9 cellular contexts compared by ENCODE assay signal in the genomic region with DNA sequence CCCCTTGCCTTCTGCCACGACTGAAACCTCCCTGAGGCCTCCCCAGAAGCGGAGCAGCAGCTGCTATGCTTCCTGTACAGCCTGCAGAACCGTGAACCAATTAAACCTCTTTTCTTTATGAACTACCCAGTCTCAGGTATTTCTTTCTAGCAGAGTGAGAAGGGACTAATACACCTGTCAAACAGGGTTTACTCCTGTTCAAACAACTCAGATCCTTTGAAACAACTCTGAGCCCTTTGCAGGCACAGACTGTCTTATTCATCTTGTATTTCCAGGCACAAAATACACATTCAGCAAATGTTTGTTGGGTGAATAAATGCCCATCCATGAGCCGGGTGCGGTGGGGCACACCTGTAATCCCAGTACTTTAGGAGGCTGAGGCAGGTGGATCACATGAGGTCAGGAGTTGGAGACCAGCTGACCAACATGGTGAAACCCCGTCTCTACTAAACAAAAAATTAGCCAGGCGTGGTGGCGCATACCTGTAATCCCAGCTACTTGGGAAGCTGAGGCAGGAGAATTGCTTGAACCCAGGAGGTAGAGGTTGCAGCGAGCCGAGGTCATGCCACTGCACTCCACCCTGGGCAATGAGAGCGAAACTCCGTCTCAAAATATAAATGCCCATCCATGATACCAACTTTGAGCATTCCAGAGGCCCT. TPM values are rescaled to one million over a fixed set of nuclear protein-coding genes. Genes with fewer than 3 reads are reported as not detected.
DNase-seq lines count a peak whose midpoint lies in the region; ATAC-seq, FAIRE-seq and TF ChIP-seq lines count a peak whose summit lies in the region.
"Not testable (repeated sequence)": the region's sequence is repeated elsewhere in the genome, so short reads cannot be mapped to it uniquely, and the experiment has no call there.
"Had no signal": no experiment of that assay in that cellular context is flagged by ENCODE, and none has a peak within 500 bp of the region (broad histone marks: within the 10 kb centered on the region; RNA-seq: fewer than 3 reads in every experiment).

No MANE protein-coding gene starts in this region.

- H3K27me3 Mint-ChIP-seq in Caco-2 (ENCODE audit: insufficient read depth, unreplicated experiment); activated B cell treated with CpG ODN at 0.5 μM for 24 hours; activated T-helper 17 cell treated with anti-CD3 and anti-CD28 coated beads, Interleukin-2, amount 50 U/mL, for 72 hours; activated naive CD8-positive, alpha-beta T cell treated with anti-CD3 and anti-CD28 coated beads, Interleukin-2, amount 50 U/mL, for 24 hours; type B pancreatic cell: not testable (repeated sequence)

- H3K27ac Mint-ChIP-seq in Caco-2 (ENCODE audit: unreplicated experiment) (peak overlapping the region; percentile 55), activated B cell treated with CpG ODN at 0.5 μM for 24 hours (peak overlapping the region; percentile 24), type B pancreatic cell (peak overlapping the region; percentile 86)
- H3K27ac Mint-ChIP-seq in activated T-helper 17 cell treated with anti-CD3 and anti-CD28 coated beads, Interleukin-2, amount 50 U/mL, for 72 hours, result peak overlapping the region; percentile 95
- H3K27ac Mint-ChIP-seq in activated naive CD8-positive, alpha-beta T cell treated with anti-CD3 and anti-CD28 coated beads, Interleukin-2, amount 50 U/mL, for 24 hours, result peak overlapping the region; percentile 71

- H3K14ac ChIP-seq in IMR-90 (replicated peaks; ENCODE audit: low read depth, low read length), result peak overlapping the region; percentile 19

- peak overlapping the region; percentile 81 for H2BK5ac ChIP-seq in IMR-90 (ENCODE audit: low read depth, low read length, poor library complexity, severe bottlenecking)

- H4K91ac ChIP-seq in IMR-90 (ENCODE audit: insufficient read depth, low read depth, low read length), result peak overlapping the region; percentile 54

- H2BK20ac ChIP-seq in IMR-90 (ENCODE audit: low read depth, low read length), result peak overlapping the region; percentile 92

- BruUV-seq in Caco-2 (replicated peaks; lab: Mats Ljungman, UMichigan); IMR-90 (replicated peaks; lab: Mats Ljungman, UMichigan): not testable (repeated sequence)

- not testable (repeated sequence) for H3K9ac ChIP-seq in IMR-90 (ENCODE audit: low read depth, low read length)
- H3K9ac ChIP-seq in keratinocyte (ENCODE audit: control insufficient read depth, extremely low read depth, insufficient read depth, low read length), result peak overlapping the region; percentile 74

- CTCF ChIA-PET in Caco-2 (lab: Charles Lee); IMR-90 (lab: Yijun Ruan, JAX); activated B cell treated with CpG ODN at 0.5 μM for 24 hours (lab: Charles Lee): not testable (repeated sequence)

- peak overlapping the region in 1 of 2 experiments; percentile 88; a peak in 2 of 4 replicates for H4K8ac ChIP-seq in IMR-90 (ENCODE audit: low read depth in 2 of 2, low read length in 2 of 2)

- intact Hi-C loops in Caco-2 (cut with micrococcal nuclease; ENCODE audit: unreplicated experiment); IMR-90 (cut with micrococcal nuclease): not testable (repeated sequence)
- intact Hi-C loops in activated B cell treated with CpG ODN at 0.5 μM for 24 hours (cut with micrococcal nuclease), result loop anchor here (10.0 kb wide), 1 partner anchor 612 kb away; a partner anchor contains a TSS

- H3K27ac ChIP-seq in IMR-90 (ENCODE audit: insufficient read depth, low read length), result peak overlapping the region; percentile 10; the same call in 1 of the 2 replicates
- peak overlapping the region; percentile 95 for H3K27ac ChIP-seq in keratinocyte (ENCODE audit: control insufficient read depth, insufficient read depth, low read length)

- not testable (repeated sequence) for H2AK9ac ChIP-seq in IMR-90 (replicated peaks; ENCODE audit: low read depth, low read length, poor library complexity)

- in situ Hi-C loops in IMR-90 (cut with MboI; ENCODE audit: low sequenced_read_pairs), result loop anchor here (10.0 kb wide), 1 partner anchor 582 kb away; no protein-coding TSS in a partner anchor

- H3K79me1 ChIP-seq in IMR-90 (ENCODE audit: low read depth in 1 of 2, low read length in 2 of 2), result not testable (repeated sequence)

- H2AFZ ChIP-seq in IMR-90 (replicated peaks; ENCODE audit: low read length, poor library complexity), result peak overlapping the region; percentile 52
- peak overlapping the region; percentile 68 for H2AFZ ChIP-seq in keratinocyte (ENCODE audit: control insufficient read depth, low read length)

- not testable (repeated sequence) for H3K4me1 ChIP-seq in Caco-2
- peaks cover 19% of the 10 kb centered on the region for H3K4me1 ChIP-seq in IMR-90 (ENCODE audit: control insufficient read depth, insufficient read depth, low read length)
- H3K4me1 ChIP-seq in keratinocyte (ENCODE audit: control insufficient read depth, extremely low read depth, insufficient read depth, low read length), result peaks cover 51% of the 10 kb centered on the region

- H3K36me3 Mint-ChIP-seq in Caco-2 (ENCODE audit: insufficient read depth, unreplicated experiment) (peaks cover 12% of the 10 kb centered on the region), activated B cell treated with CpG ODN at 0.5 μM for 24 hours (ENCODE audit: low read depth) (peaks cover 46% of the 10 kb centered on the region)
- peaks cover 35% of the 10 kb centered on the region for H3K36me3 Mint-ChIP-seq in activated T-helper 17 cell treated with anti-CD3 and anti-CD28 coated beads, Interleukin-2, amount 50 U/mL, for 72 hours (ENCODE audit: low read depth)
- H3K36me3 Mint-ChIP-seq in activated naive CD8-positive, alpha-beta T cell treated with anti-CD3 and anti-CD28 coated beads, Interleukin-2, amount 50 U/mL, for 24 hours (ENCODE audit: low read depth), result peaks cover 12% of the 10 kb centered on the region
- H3K36me3 Mint-ChIP-seq in type B pancreatic cell, result not testable (repeated sequence)

- TF ChIP-seq CTCF in Caco-2 (IDR thresholded peaks at IDR 0.05; ENCODE audit: insufficient read depth in 1 of 2, low read depth in 1 of 2, low read length in 1 of 2, severe bottlenecking in 1 of 2, unreplicated experiment in 1 of 2); IMR-90 (conservative IDR thresholded peaks at IDR 0.05; ENCODE audit: low read depth, low read length); activated B cell treated with CpG ODN at 0.5 μM for 24 hours (IDR thresholded peaks at IDR 0.05); epithelial cell of esophagus (IDR thresholded peaks at IDR 0.05; ENCODE audit: insufficient read depth, low read depth, low read length, missing control alignments); keratinocyte (optimal IDR thresholded peaks at IDR 0.05 in 1 of 3, IDR thresholded peaks at IDR 0.05 in 1 of 3, conservative IDR thresholded peaks at IDR 0.05 in 1 of 3; ENCODE audit: extremely low read depth in 1 of 3, insufficient read depth in 2 of 3, low read length in 3 of 3); type B pancreatic cell (conservative IDR thresholded peaks at IDR 0.05): not testable (repeated sequence)

- not testable (repeated sequence) for TF ChIP-seq POLR2A in IMR-90 (IDR thresholded peaks at IDR 0.05; ENCODE audit: low read depth, low read length)

- 100% methylated on average over 1 of the region's 12 CpGs; no CpG with 5 or more reads in 1 of the 2 experiments for WGBS in IMR-90 (ENCODE audit: extremely low coverage in 2 of 2, insufficient read length in 1 of 2), 2 experiments

- not testable (repeated sequence) for DNase-seq in Caco-2; IMR-90; activated B cell treated with CpG ODN at 0.5 μM for 24 hours; activated naive CD8-positive, alpha-beta T cell treated with anti-CD3 and anti-CD28 coated beads, Interleukin-2, amount 50 U/mL, for 24 hours; keratinocyte (ENCODE audit: low read depth, low spot score); type B pancreatic cell (ENCODE audit: extremely low spot score, unreplicated experiment)
- DNase-seq in epithelial cell of esophagus (ENCODE audit: low read depth), result peak; percentile 61

- 0 out of 2 replicates have a peak overlapping the region, but pooled peaks have one; percentile 10 for H3K56ac ChIP-seq in IMR-90 (ENCODE audit: extremely low read depth, insufficient read depth, low read length)

- H4K20me1 ChIP-seq in IMR-90 (ENCODE audit: insufficient read depth, low read length); keratinocyte (ENCODE audit: control insufficient read depth, extremely low read depth, insufficient read depth, low read length): not testable (repeated sequence)

- not testable (repeated sequence) for FAIRE-seq in keratinocyte (lab: Jason Lieb, UNC)

- peak overlapping the region; percentile 85 for H2BK120ac ChIP-seq in IMR-90 (ENCODE audit: low read depth, low read length)

- H3K23ac ChIP-seq in IMR-90 (ENCODE audit: low read depth, low read length), result peak overlapping the region; percentile 50; the same call in 1 of the 2 replicates

- not testable (repeated sequence) for ATAC-seq in IMR-90 (ENCODE audit: low read depth); activated B cell treated with CpG ODN at 0.5 μM for 24 hours (ENCODE audit: low read depth); activated T-helper 17 cell treated with anti-CD3 and anti-CD28 coated beads, Interleukin-2, amount 50 U/mL, for 72 hours (replicated peaks); activated naive CD8-positive, alpha-beta T cell treated with anti-CD3 and anti-CD28 coated beads, Interleukin-2, amount 50 U/mL, for 24 hours

- not testable (repeated sequence) for H3K4me1 Mint-ChIP-seq in Caco-2 (ENCODE audit: low read depth, unreplicated experiment); activated B cell treated with CpG ODN at 0.5 μM for 24 hours; activated naive CD8-positive, alpha-beta T cell treated with anti-CD3 and anti-CD28 coated beads, Interleukin-2, amount 50 U/mL, for 24 hours; type B pancreatic cell (ENCODE audit: unreplicated experiment)
- peaks cover 15% of the 10 kb centered on the region for H3K4me1 Mint-ChIP-seq in activated T-helper 17 cell treated with anti-CD3 and anti-CD28 coated beads, Interleukin-2, amount 50 U/mL, for 72 hours

- not testable (repeated sequence) for H3K9me3 Mint-ChIP-seq in Caco-2 (ENCODE audit: unreplicated experiment); activated B cell treated with CpG ODN at 0.5 μM for 24 hours; activated T-helper 17 cell treated with anti-CD3 and anti-CD28 coated beads, Interleukin-2, amount 50 U/mL, for 72 hours; activated naive CD8-positive, alpha-beta T cell treated with anti-CD3 and anti-CD28 coated beads, Interleukin-2, amount 50 U/mL, for 24 hours; type B pancreatic cell

- peak overlapping the region; percentile 92 for H3K4ac ChIP-seq in IMR-90 (ENCODE audit: low read depth, low read length)

- peak overlapping the region; percentile 67 for H2BK15ac ChIP-seq in IMR-90 (ENCODE audit: low read depth, low read length)

- not testable (repeated sequence) for H3K27me3 ChIP-seq in Caco-2 (replicated peaks; ENCODE audit: control insufficient read depth, insufficient read depth, low read length); IMR-90 (ENCODE audit: control insufficient read depth, insufficient read depth, low read length); keratinocyte (ENCODE audit: control insufficient read depth, extremely low read depth, insufficient read depth, low read length)

- dilution Hi-C loops in IMR-90 (cut with HindIII; ENCODE audit: low sequenced_read_pairs, unreplicated experiment); keratinocyte (cut with MboI; ENCODE audit: extremely low pct_ligation_motif_present, low sequenced_read_pairs): not testable (repeated sequence)

- not testable (repeated sequence) for H3K4me3 Mint-ChIP-seq in Caco-2 (ENCODE audit: unreplicated experiment); activated B cell treated with CpG ODN at 0.5 μM for 24 hours; activated naive CD8-positive, alpha-beta T cell treated with anti-CD3 and anti-CD28 coated beads, Interleukin-2, amount 50 U/mL, for 24 hours
- peak overlapping the region; percentile 69 for H3K4me3 Mint-ChIP-seq in activated T-helper 17 cell treated with anti-CD3 and anti-CD28 coated beads, Interleukin-2, amount 50 U/mL, for 72 hours
- peak overlapping the region; percentile 34 for H3K4me3 Mint-ChIP-seq in type B pancreatic cell

- H3K79me2 ChIP-seq in keratinocyte (ENCODE audit: control insufficient read depth, insufficient read depth, low read length), result not testable (repeated sequence)

- not testable (repeated sequence) for H3K18ac ChIP-seq in IMR-90 (ENCODE audit: low read depth, low read length)

- H3K4me3 ChIP-seq in Caco-2 (ENCODE audit: low read depth, low read length); IMR-90 (ENCODE audit: insufficient read depth, low read depth, low read length); epithelial cell of esophagus (ENCODE audit: low read length): not testable (repeated sequence)
- H3K4me3 ChIP-seq in keratinocyte (ENCODE audit: control insufficient read depth in 2 of 3, extremely low read depth in 1 of 3, insufficient read depth in 2 of 3, low read depth in 1 of 3, low read length in 3 of 3), result peak overlapping the region in 2 of 3 experiments; percentile 13 to 14

- H4K5ac ChIP-seq in IMR-90 (ENCODE audit: low read depth, low read length), result not testable (repeated sequence)

- peak overlapping the region; percentile 90 for H2AK5ac ChIP-seq in IMR-90 (ENCODE audit: low read depth, low read length)

- TF ChIP-seq RAD21 in IMR-90 (IDR thresholded peaks at IDR 0.05; ENCODE audit: low read length), result not testable (repeated sequence)

- not testable (repeated sequence) for H3K4me2 ChIP-seq in IMR-90 (ENCODE audit: low read depth, low read length)
- peak overlapping the region; percentile 68 for H3K4me2 ChIP-seq in keratinocyte (ENCODE audit: control insufficient read depth, extremely low read depth, insufficient read depth, low read depth, low read length)

- not testable (repeated sequence) for H3K36me3 ChIP-seq in Caco-2 (ENCODE audit: control insufficient read depth, insufficient read depth, low read length)
- H3K36me3 ChIP-seq in IMR-90 (ENCODE audit: control insufficient read depth, insufficient read depth, low read length), result peaks cover 32% of the 10 kb centered on the region
- H3K36me3 ChIP-seq in keratinocyte (ENCODE audit: control insufficient read depth in 2 of 2, extremely low read depth in 1 of 2, insufficient read depth in 2 of 2, low read length in 2 of 2), result peaks cover 20 to 22% of the 10 kb centered on the region in 2 experiments

- H3K9me3 ChIP-seq in Caco-2; IMR-90 (ENCODE audit: control insufficient read depth, insufficient read depth, low read length); keratinocyte (ENCODE audit: control insufficient read depth, low read depth, low read length): not testable (repeated sequence)

- POLR2A ChIA-PET in Caco-2 (lab: Charles Lee); IMR-90 (lab: Charles Lee; ENCODE audit: unreplicated experiment); activated B cell treated with CpG ODN at 0.5 μM for 24 hours (lab: Charles Lee): not testable (repeated sequence)

- H3K9me1 ChIP-seq in IMR-90 (ENCODE audit: insufficient read depth, low read length), result peaks cover 17% of the 10 kb centered on the region
- not testable (repeated sequence) for H3K9me1 ChIP-seq in keratinocyte (ENCODE audit: control insufficient read depth, extremely low read depth, insufficient read depth, low read length)

RNA-seq across cellular contexts. Expression of a gene that starts 10.8 kb away (rescaled TPM):
- total RNA-seq in Caco-2 (2022) (47.5 and 55.0 TPM in 2 replicates), IMR-90 (2012; rRNA removed) (10.2 and 28.9 TPM in 2 replicates), activated B cell treated with CpG ODN at 0.5 μM for 24 hours (0.18 and 0.71 TPM in 2 replicates), type B pancreatic cell (ENCODE audit: low replicate concordance) (28.9 and 43.0 TPM in 2 replicates)
- polyA plus RNA-seq in IMR-90 (2012; rRNA removed) (44.4 and 46.8 TPM in 2 replicates), keratinocyte (17.3 to 49.8 TPM (median 46.0 TPM) in 3 replicates)
- polyA plus RNA-seq in IMR-90 (2012; cell fraction: cytosol; rRNA removed), result 21.6 and 22.6 TPM in 2 replicates
- polyA plus RNA-seq in IMR-90 (2012; cell fraction: nucleus; rRNA removed; ENCODE audit: low replicate concordance), result 5.2 and 13.1 TPM in 2 replicates
- under 1 TPM; 0.30 to 0.53 TPM for total RNA-seq in activated T-helper 17 cell treated with anti-CD3 and anti-CD28 coated beads, Interleukin-2, amount 50 U/mL, for 72 hours
- 106 TPM for polyA plus RNA-seq in keratinocyte (2011; ENCODE audit: low read depth)
- 43.1 and 64.9 TPM in 2 replicates for polyA plus RNA-seq in keratinocyte (2011; cell fraction: cytosol; rRNA removed)
- polyA plus RNA-seq in keratinocyte (2011; cell fraction: nucleus; rRNA removed), result 12.8 and 20.0 TPM in 2 replicates
- 78.2 and 78.6 TPM in 2 replicates for polyA plus RNA-seq in keratinocyte (2012; ENCODE audit: low replicate concordance)
- 3.5 to 36.2 TPM (median 12.1 TPM) in 3 replicates for polyA minus RNA-seq in keratinocyte
- 31.1 TPM for polyA minus RNA-seq in keratinocyte (2011; cell fraction: cytosol; rRNA and poly(A)+ RNA removed)
- 2.8 and 6.6 TPM in 2 replicates for polyA minus RNA-seq in keratinocyte (2011; cell fraction: nucleus; rRNA and poly(A)+ RNA removed)

RNA-seq across cellular contexts. Expression of a gene that starts 11.1 kb away (rescaled TPM):
- total RNA-seq in Caco-2 (2022), result 18.3 and 18.7 TPM in 2 replicates
- total RNA-seq in IMR-90 (2012; rRNA removed), result 19.7 and 21.1 TPM in 2 replicates
- polyA plus RNA-seq in IMR-90 (2012; rRNA removed), result 20.6 and 20.7 TPM in 2 replicates
- polyA plus RNA-seq in IMR-90 (2012; cell fraction: cytosol; rRNA removed), result 18.3 and 21.6 TPM in 2 replicates
- polyA plus RNA-seq in IMR-90 (2012; cell fraction: nucleus; rRNA removed; ENCODE audit: low replicate concordance), result 8.3 and 10.7 TPM in 2 replicates
- total RNA-seq in activated B cell treated with CpG ODN at 0.5 μM for 24 hours, result 21.7 TPM in 2 replicates
- total RNA-seq in activated T-helper 17 cell treated with anti-CD3 and anti-CD28 coated beads, Interleukin-2, amount 50 U/mL, for 72 hours, result 10 to 100 TPM; 11.6 to 16.3 TPM
- polyA plus RNA-seq in keratinocyte, result 28.2 to 41.8 TPM (median 40.4 TPM) in 3 replicates
- 8.4 TPM for polyA plus RNA-seq in keratinocyte (2011; ENCODE audit: low read depth)
- polyA plus RNA-seq in keratinocyte (2011; cell fraction: cytosol; rRNA removed), result 18.9 and 20.8 TPM in 2 replicates
- polyA plus RNA-seq in keratinocyte (2011; cell fraction: nucleus; rRNA removed), result 56.1 and 60.2 TPM in 2 replicates
- polyA plus RNA-seq in keratinocyte (2012; ENCODE audit: low replicate concordance), result 33.5 and 38.1 TPM in 2 replicates
- polyA minus RNA-seq in keratinocyte, result 30.2 to 60.4 TPM (median 43.3 TPM) in 3 replicates
- 39.5 TPM for polyA minus RNA-seq in keratinocyte (2011; cell fraction: cytosol; rRNA and poly(A)+ RNA removed)
- polyA minus RNA-seq in keratinocyte (2011; cell fraction: nucleus; rRNA and poly(A)+ RNA removed), result 44.6 and 48.6 TPM in 2 replicates
- 31.1 and 38.4 TPM in 2 replicates for total RNA-seq in type B pancreatic cell (ENCODE audit: low replicate concordance)

RNA-seq across cellular contexts. Expression of a gene that starts 55.5 kb away (rescaled TPM):
- 3.6 and 4.4 TPM in 2 replicates for total RNA-seq in Caco-2 (2022)
- total RNA-seq in IMR-90 (2012; rRNA removed), result not detected in 2 replicates
- polyA plus RNA-seq in IMR-90 (2012; rRNA removed), result 0.05 and 0.09 TPM in 2 replicates
- polyA plus RNA-seq in IMR-90 (2012; cell fraction: cytosol; rRNA removed), result 0.06 and 0.11 TPM in 2 replicates
- polyA plus RNA-seq in IMR-90 (2012; cell fraction: nucleus; rRNA removed; ENCODE audit: low replicate concordance), result 0.02 and 0.08 TPM in 2 replicates
- total RNA-seq in activated B cell treated with CpG ODN at 0.5 μM for 24 hours, result not detected in 2 replicates
- not detected for total RNA-seq in activated T-helper 17 cell treated with anti-CD3 and anti-CD28 coated beads, Interleukin-2, amount 50 U/mL, for 72 hours
- 0.02 to 0.03 TPM in 2 of 3 replicates, not detected in the other for polyA plus RNA-seq in keratinocyte
- not detected for polyA plus RNA-seq in keratinocyte (2011; ENCODE audit: low read depth)
- polyA plus RNA-seq in keratinocyte (2011; cell fraction: cytosol; rRNA removed), result not detected in 2 replicates
- 0.04 TPM in 1 of 2 replicates, not detected in the other for polyA plus RNA-seq in keratinocyte (2011; cell fraction: nucleus; rRNA removed)
- not detected in 2 replicates for polyA plus RNA-seq in keratinocyte (2012; ENCODE audit: low replicate concordance)
- 0.10 TPM in 1 of 3 replicates, not detected in the others for polyA minus RNA-seq in keratinocyte
- not detected for polyA minus RNA-seq in keratinocyte (2011; cell fraction: cytosol; rRNA and poly(A)+ RNA removed)
- polyA minus RNA-seq in keratinocyte (2011; cell fraction: nucleus; rRNA and poly(A)+ RNA removed), result not detected in 2 replicates
- 0.21 and 1.3 TPM in 2 replicates for total RNA-seq in type B pancreatic cell (ENCODE audit: low replicate concordance)
- total RNA-seq: CD8-positive, alpha-beta T cell had no signal

Comparison
In these comparisons a context has a peak if more than half of its experiments do, and no peak if none do; other contexts are left out.
1. H3K27ac Mint-ChIP-seq: peak in every context shown above with its lines; median percentile 95 in activated T-helper 17 cell treated with anti-CD3 and anti-CD28 coated beads, Interleukin-2, amount 50 U/mL, for 72 hours; 86 in type B pancreatic cell; 71 in activated naive CD8-positive, alpha-beta T cell treated with anti-CD3 and anti-CD28 coated beads, Interleukin-2, amount 50 U/mL, for 24 hours; 55 in Caco-2; 24 in activated B cell treated with CpG ODN at 0.5 μM for 24 hours.